In genomic region chr2:196284033-196284844, GRCh38 we compare ENCODE assay signal across 21 cellular contexts.
DNase-seq lines count a peak whose midpoint lies in the region; ATAC-seq and TF ChIP-seq lines count a peak whose summit lies in the region.
"Had no signal": no experiment of that assay in that cellular context is flagged by ENCODE, and none has a peak within 500 bp of the region (broad histone marks: within the 10 kb centered on the region; RNA-seq: fewer than 3 reads in every experiment).

No MANE protein-coding gene starts in this region.

- H3K18ac ChIP-seq in neuronal stem cell (ENCODE audit: low read length) = peak overlapping the region; percentile 27

- H2AK5ac ChIP-seq in neuronal stem cell (ENCODE audit: low read depth, low read length) = no peak overlapping the region

- no peak overlapping the region for H2BK120ac ChIP-seq in neuronal stem cell (ENCODE audit: low read depth, low read length)

- H3K4ac ChIP-seq in neuronal stem cell (ENCODE audit: low read length) = no peak overlapping the region

- DNase-seq in EH (ENCODE audit: low read depth) = peak; percentile 54
- DNase-seq in SK-N-MC (ENCODE audit: low read depth, low spot score) = no peak
- DNase-seq in fibroblast of peridontal ligament (ENCODE audit: extremely low read depth) = peak; percentile 70
- no peak for DNase-seq in neuronal stem cell (ENCODE audit: low spot score)
- DNase-seq in NCI-H187 (lab: John Stamatoyannopoulos, UW) = no peak
- DNase-seq in AG20443 (ENCODE audit: low spot score) = no peak
- no peak for DNase-seq in WTC11 (ENCODE audit: low spot score)
- DNase-seq in DMS 273 treated with DMSO at 0.1 percent for 48 hours (lab: John Stamatoyannopoulos, UW) = no peak
- DNase-seq: activated CD4-positive, alpha-beta T cell treated with anti-CD3 and anti-CD28 coated beads for 48 hours; adrenal gland; cortex of kidney; DMS153; NCI-H2081; NCI-H69; right lobe of liver; RPMI8226; stimulated activated CD4-positive, alpha-beta T cell treated with anti-CD3 and anti-CD28 coated beads, Interleukin-4, amount 100 ng/mL, for 24 hours; T-helper 9 cell; transverse colon had no signal

- H3K79me1 ChIP-seq in neuronal stem cell (ENCODE audit: low read depth, low read length) = no peaks in the 10 kb centered on the region

- H3K36me3 ChIP-seq in SK-N-MC (ENCODE audit: insufficient read depth, low read length) (no peaks in the 10 kb centered on the region), neuronal stem cell (replicated peaks in 1 of 2; ENCODE audit: control insufficient read depth in 2 of 2, insufficient read depth in 2 of 2, low read length in 2 of 2) (no peaks in the 10 kb centered on the region)
- H3K36me3 ChIP-seq: adrenal gland, neural progenitor cell, right lobe of liver, transverse colon had no signal

- WGBS in neuronal stem cell (ENCODE audit: extremely low coverage in 2 of 2, insufficient read length in 2 of 2, insufficient replicate concordance in 1 of 2), 2 donors = no CpG with 5 or more reads among the region's 4 CpGs

- H3K4me1 ChIP-seq in neuronal stem cell (ENCODE audit: control insufficient read depth in 2 of 2, insufficient read depth in 1 of 2, low read depth in 1 of 2, low read length in 2 of 2) = no peaks in the 10 kb centered on the region
- H3K4me1 ChIP-seq: neural progenitor cell, right lobe of liver had no signal

- H3K27ac Mint-ChIP-seq in WTC11 = no peak overlapping the region
- H3K27ac Mint-ChIP-seq: neural progenitor cell had no signal

- H3K27ac ChIP-seq in SK-N-MC (peak overlapping the region; percentile 86), neuronal stem cell (replicated peaks; ENCODE audit: low read length) (no peak overlapping the region)
- H3K27ac ChIP-seq: adrenal gland, neural progenitor cell, right lobe of liver, transverse colon had no signal

- H4K8ac ChIP-seq in neuronal stem cell (ENCODE audit: low read depth, low read length) = no peak overlapping the region

- H3K36me3 Mint-ChIP-seq in WTC11 = peaks cover 10% of the 10 kb centered on the region

- H3K27me3 ChIP-seq in neuronal stem cell (ENCODE audit: control insufficient read depth in 3 of 3, insufficient read depth in 3 of 3, low read depth in 1 of 3, low read length in 3 of 3) = no peaks in the 10 kb centered on the region
- H3K27me3 ChIP-seq: adrenal gland, neural progenitor cell, right lobe of liver, transverse colon had no signal

- H3K9me3 ChIP-seq in SK-N-MC (ENCODE audit: low read depth, low read length) (no peaks in the 10 kb centered on the region), neuronal stem cell (replicated peaks in 1 of 2; ENCODE audit: control insufficient read depth in 2 of 2, insufficient read depth in 1 of 2, low read depth in 1 of 2, low read length in 2 of 2) (no peaks in the 10 kb centered on the region)
- H3K9me3 ChIP-seq: adrenal gland, right lobe of liver, transverse colon had no signal

- H3K23ac ChIP-seq in neuronal stem cell (ENCODE audit: low read depth, low read length, poor library complexity) = no peak overlapping the region

- no peak overlapping the region for H3K4me3 Mint-ChIP-seq in WTC11
- H3K4me3 Mint-ChIP-seq: neural progenitor cell had no signal

- H3K14ac ChIP-seq in neuronal stem cell (ENCODE audit: low read length) = no peak overlapping the region

- H3K4me1 Mint-ChIP-seq in WTC11 = peaks cover 6% of the 10 kb centered on the region
- H3K4me1 Mint-ChIP-seq: neural progenitor cell had no signal

- no peak overlapping the region for H2BK12ac ChIP-seq in neuronal stem cell (ENCODE audit: low read length)

- POLR2A ChIA-PET in WTC11 (lab: Charles Lee) = no interaction called here

- ATAC-seq in WTC11 = no peak
- ATAC-seq: left lobe of liver, right lobe of liver had no signal

- H2AFZ ChIP-seq in neuronal stem cell (ENCODE audit: low read length) = no peak overlapping the region
- H2AFZ ChIP-seq: neural progenitor cell had no signal

- H2BK15ac ChIP-seq in neuronal stem cell (ENCODE audit: low read length) = no peak overlapping the region

- H3K9ac ChIP-seq in SK-N-MC (ENCODE audit: insufficient read length) = peak overlapping the region; percentile 64
- H3K9ac ChIP-seq in neuronal stem cell (ENCODE audit: low read depth, low read length, poor library complexity) = no peak overlapping the region
- H3K9ac ChIP-seq: neural progenitor cell had no signal

- H3K27me3 Mint-ChIP-seq in WTC11 (ENCODE audit: low read depth) = no peaks in the 10 kb centered on the region

- CTCF ChIA-PET in WTC11 (lab: Charles Lee) = no interaction called here

- H3K4me3 ChIP-seq in SK-N-MC (peak overlapping the region; percentile 68), neuronal stem cell (ENCODE audit: low read length in 2 of 2) (no peak overlapping the region)
- H3K4me3 ChIP-seq: adrenal gland, neural progenitor cell, right lobe of liver, transverse colon had no signal

- H3K4me2 ChIP-seq in neuronal stem cell (ENCODE audit: insufficient read depth, low read length, poor library complexity, severe bottlenecking) = no peak overlapping the region
- H3K4me2 ChIP-seq: neural progenitor cell had no signal

- no peak overlapping the region for H2BK5ac ChIP-seq in neuronal stem cell (ENCODE audit: low read length)

- no peak overlapping the region for H4K91ac ChIP-seq in neuronal stem cell (ENCODE audit: low read depth, low read length, poor library complexity)

- peaks cover 10% of the 10 kb centered on the region for H3K9me3 Mint-ChIP-seq in WTC11
- H3K9me3 Mint-ChIP-seq: neural progenitor cell had no signal

- TF ChIP-seq CTCF in WTC11 (IDR thresholded peaks at IDR 0.05) = no peak

TF ChIP-seq in WTC11, 78 proteins besides CTCF, POLR2A, EP300 and RAD21 (continues in another document):
- no peak for TF ChIP-seq NR1H2 (CRISPR knock-in tag; IDR thresholded peaks at IDR 0.05)
- TF ChIP-seq FOXJ3 (CRISPR knock-in tag; IDR thresholded peaks at IDR 0.05; ENCODE audit: borderline replicate concordance) = no peak
- no peak for TF ChIP-seq MYBL2 (CRISPR knock-in tag; IDR thresholded peaks at IDR 0.05)
- no peak for TF ChIP-seq ZNF425 (CRISPR knock-in tag; conservative IDR thresholded peaks at IDR 0.05)
- TF ChIP-seq TCF7 (CRISPR knock-in tag; IDR thresholded peaks at IDR 0.05; ENCODE audit: low read depth) = no peak
- no peak for TF ChIP-seq ELF4 (CRISPR knock-in tag; IDR thresholded peaks at IDR 0.05; ENCODE audit: low read depth)
- TF ChIP-seq HMGA2 (CRISPR knock-in tag; IDR thresholded peaks at IDR 0.05) = no peak
- no peak for TF ChIP-seq JAZF1 (CRISPR knock-in tag; IDR thresholded peaks at IDR 0.05)
- no peak for TF ChIP-seq ZNF671 (CRISPR knock-in tag; IDR thresholded peaks at IDR 0.05)
- no peak for TF ChIP-seq STAT6 (CRISPR knock-in tag; conservative IDR thresholded peaks at IDR 0.05; ENCODE audit: low read depth)
- TF ChIP-seq NR2C2 (CRISPR knock-in tag; IDR thresholded peaks at IDR 0.05) = no peak
- no peak for TF ChIP-seq ZNF317 (CRISPR knock-in tag; IDR thresholded peaks at IDR 0.05; ENCODE audit: borderline replicate concordance, low read depth)
- TF ChIP-seq USF2 (CRISPR knock-in tag; IDR thresholded peaks at IDR 0.05) = no peak

Comparison
In these comparisons a context has a peak if more than half of its experiments do, and no peak if none do; other contexts are left out.
1. DNase-seq: peak in EH (single experiment) and fibroblast of peridontal ligament (single experiment); none in SK-N-MC (single experiment), neuronal stem cell (single experiment), NCI-H187 (0 of 2), AG20443 (single experiment), WTC11 (single experiment) and DMS 273 treated with DMSO at 0.1 percent for 48 hours (single experiment).